30 cellular contexts compared by ENCODE assay signal in genomic region chr12:69015831-69016230, GRCh38.
"Had no signal": no experiment of that assay in that cellular context is flagged by ENCODE, and none has a peak within 500 bp of the region (broad histone marks: within the 10 kb centered on the region; RNA-seq: fewer than 3 reads in every experiment).

No MANE protein-coding gene starts in this region.

- ATAC-seq: activated CD4-positive, alpha-beta T cell treated with anti-CD3 and anti-CD28 coated beads for 36 hours; activated CD8-positive, alpha-beta memory T cell treated with anti-CD3 and anti-CD28 coated beads, Interleukin-2, amount 10 ng/mL, durations not matched to agents 7 days and 5 days; activated CD8-positive, alpha-beta T cell treated with anti-CD3 and anti-CD28 coated beads, Interleukin-2, amount 10 ng/mL, durations not matched to agents 7 days and 5 days; activated naive CD8-positive, alpha-beta T cell treated with anti-CD3 and anti-CD28 coated beads, Interleukin-2, amount 50 U/mL, for 24 hours; body of pancreas; esophagus mucosa had no signal

- H3K27me3 ChIP-seq: adrenal gland, body of pancreas, breast epithelium, cardiac muscle cell, colonic mucosa had no signal

- DNase-seq: activated CD4-positive, alpha-beta memory T cell treated with anti-CD3 and anti-CD28 coated beads for 36 hours; activated CD4-positive, alpha-beta T cell treated with anti-CD3 and anti-CD28 coated beads for 36 hours; activated CD4-positive, alpha-beta T cell treated with anti-CD3 and anti-CD28 coated beads, Interleukin-2, amount 10 ng/mL, durations not matched to agents 24 days and 14 days; activated CD4-positive, CD25-positive, alpha-beta regulatory T cell; activated CD4-positive, CD25-positive, alpha-beta regulatory T cell treated with anti-CD3 and anti-CD28 coated beads, Interleukin-2, amount 50 U/mL, for 72 hours; activated CD8-positive, alpha-beta memory T cell treated with anti-CD3 and anti-CD28 coated beads, Interleukin-2, amount 10 ng/mL, durations not matched to agents 7 days and 5 days; activated CD8-positive, alpha-beta memory T cell treated with anti-CD3 and anti-CD28 coated beads, Interleukin-2, amount 50 U/mL, for 4 hours; activated CD8-positive, alpha-beta T cell treated with anti-CD3 and anti-CD28 coated beads, Interleukin-2, amount 10 ng/mL, durations not matched to agents 7 days and 5 days; activated effector memory CD4-positive, alpha-beta T cell treated with anti-CD3 and anti-CD28 coated beads, Interleukin-2, amount 50 U/mL, for 16 hours; activated naive CD4-positive, alpha-beta T cell treated with anti-CD3 and anti-CD28 coated beads for 36 hours; activated naive CD8-positive, alpha-beta T cell treated with anti-CD3 and anti-CD28 coated beads for 36 hours; activated naive CD8-positive, alpha-beta T cell treated with anti-CD3 and anti-CD28 coated beads, Interleukin-2, amount 50 U/mL, for 24 hours; activated T-cell treated with anti-CD3 and anti-CD28 coated beads, Interleukin-2, amount 50 U/mL, for 1 hour; activated T-cell treated with anti-CD3 and anti-CD28 coated beads, Interleukin-2, amount 50 U/mL, for 48 hours; adrenal gland; amygdala; aorta; body of pancreas; central memory CD4-positive, alpha-beta T cell; cerebellar nuclear complex; colonic mucosa; effector CD8-positive, alpha-beta T cell; foreskin fibroblast; T-helper 2 cell had no signal

- H3K36me3 ChIP-seq: adrenal gland, breast epithelium, cardiac muscle cell, colonic mucosa had no signal

- H3K4me3 ChIP-seq: adrenal gland, body of pancreas, breast epithelium, cardiac muscle cell, colonic mucosa had no signal

- FAIRE-seq: endometrium, endothelial cell of umbilical vein, frontal cortex had no signal

- H3K9me3 ChIP-seq: adrenal gland, body of pancreas, colonic mucosa had no signal

- H3K4me1 ChIP-seq: adrenal gland, body of pancreas, breast epithelium, colonic mucosa had no signal

- H3K27ac ChIP-seq: adrenal gland, body of pancreas, breast epithelium, cardiac muscle cell, colonic mucosa had no signal
